30 cellular contexts compared by ENCODE assay signal in genomic region chr14:89842852-89843251, GRCh38.
"Had no signal": no experiment of that assay in that cellular context is flagged by ENCODE, and none has a peak within 500 bp of the region (broad histone marks: within the 10 kb centered on the region; RNA-seq: fewer than 3 reads in every experiment).

No MANE protein-coding gene starts in this region.

- H3K27me3 ChIP-seq: ascending aorta, breast epithelium, cardiac muscle cell, dorsolateral prefrontal cortex had no signal

- H3K4me1 ChIP-seq: breast epithelium had no signal

- H3K4me3 Mint-ChIP-seq: activated CD4-positive, alpha-beta memory T cell treated with anti-CD3 and anti-CD28 coated beads, Interleukin-2, amount 10 ng/mL, durations not matched to agents 7 days and 5 days; activated CD4-positive, alpha-beta T cell treated with anti-CD3 and anti-CD28 coated beads for 36 hours; activated CD4-positive, alpha-beta T cell treated with anti-CD3 and anti-CD28 coated beads, Interleukin-2, amount 10 ng/mL, durations not matched to agents 7 days and 5 days; activated naive CD8-positive, alpha-beta T cell; activated T-cell treated with anti-CD3 and anti-CD28 coated beads, Interleukin-2, amount 50 U/mL, for 24 hours; activated T-helper 17 cell treated with anti-CD3 and anti-CD28 coated beads, Interleukin-2, amount 50 U/mL, for 72 hours; brain; dendritic cell treated with granulocyte-macrophage colony-stimulating factor and Interleukin-4, amounts not matched to agents 40 ng/mL and 50 ng/mL, for 4 days; endodermal cell had no signal

- H3K27ac Mint-ChIP-seq: activated CD4-positive, alpha-beta memory T cell treated with anti-CD3 and anti-CD28 coated beads, Interleukin-2, amount 10 ng/mL, durations not matched to agents 7 days and 5 days; activated CD4-positive, alpha-beta T cell treated with anti-CD3 and anti-CD28 coated beads for 36 hours; activated CD4-positive, alpha-beta T cell treated with anti-CD3 and anti-CD28 coated beads, Interleukin-2, amount 10 ng/mL, durations not matched to agents 7 days and 5 days; activated naive CD8-positive, alpha-beta T cell; activated T-cell treated with anti-CD3 and anti-CD28 coated beads, Interleukin-2, amount 50 U/mL, for 24 hours; activated T-helper 17 cell treated with anti-CD3 and anti-CD28 coated beads, Interleukin-2, amount 50 U/mL, for 72 hours; brain; dendritic cell treated with granulocyte-macrophage colony-stimulating factor and Interleukin-4, amounts not matched to agents 40 ng/mL and 50 ng/mL, for 4 days; endodermal cell had no signal

- ATAC-seq: activated CD4-positive, alpha-beta T cell treated with anti-CD3 and anti-CD28 coated beads for 36 hours; activated T-helper 17 cell treated with anti-CD3 and anti-CD28 coated beads, Interleukin-2, amount 50 U/mL, for 72 hours; esophagus mucosa had no signal

- H3K27ac ChIP-seq: ascending aorta, breast epithelium, cardiac muscle cell, coronary artery, dorsolateral prefrontal cortex had no signal

- H3K36me3 ChIP-seq: ascending aorta, breast epithelium, cardiac muscle cell had no signal

- H3K9me3 Mint-ChIP-seq: activated CD4-positive, alpha-beta memory T cell treated with anti-CD3 and anti-CD28 coated beads, Interleukin-2, amount 10 ng/mL, durations not matched to agents 7 days and 5 days; activated CD4-positive, alpha-beta T cell treated with anti-CD3 and anti-CD28 coated beads, Interleukin-2, amount 10 ng/mL, durations not matched to agents 7 days and 5 days; activated T-cell treated with anti-CD3 and anti-CD28 coated beads, Interleukin-2, amount 50 U/mL, for 24 hours; activated T-helper 17 cell treated with anti-CD3 and anti-CD28 coated beads, Interleukin-2, amount 50 U/mL, for 72 hours had no signal

- DNase-seq: activated CD4-positive, alpha-beta memory T cell treated with anti-CD3 and anti-CD28 coated beads, Interleukin-2, amount 10 ng/mL, durations not matched to agents 7 days and 5 days; activated CD4-positive, alpha-beta T cell treated with anti-CD3 and anti-CD28 coated beads for 36 hours; activated CD4-positive, alpha-beta T cell treated with anti-CD3 and anti-CD28 coated beads, Interleukin-2, amount 10 ng/mL, durations not matched to agents 7 days and 5 days; activated CD4-positive, alpha-beta T cell treated with anti-CD3 and anti-CD28 coated beads, Interleukin-2, amount 50 U/mL, for 4 hours; activated CD4-positive, CD25-positive, alpha-beta regulatory T cell; activated CD4-positive, CD25-positive, alpha-beta regulatory T cell treated with anti-CD3 and anti-CD28 coated beads, Interleukin-2, amount 50 U/mL, for 72 hours; activated CD8-positive, alpha-beta memory T cell treated with anti-CD3 and anti-CD28 coated beads, Interleukin-2, amount 50 U/mL, for 48 hours; activated effector memory CD4-positive, alpha-beta T cell treated with Interleukin-2 at 50 U/mL for 16 hours; activated gamma-delta T cell treated with Interleukin-2 at 50 U/mL for 16 hours; activated naive CD4-positive, alpha-beta T cell treated with anti-CD3 and anti-CD28 coated beads, Interleukin-2, amount 50 U/mL, for 16 hours; activated naive CD4-positive, alpha-beta T cell treated with Interleukin-2 at 50 U/mL for 16 hours; activated T-cell treated with anti-CD3 and anti-CD28 coated beads for 4 hours; activated T-cell treated with anti-CD3 and anti-CD28 coated beads, Interleukin-2, amount 50 U/mL, for 24 hours; central memory CD4-positive, alpha-beta T cell; cerebellar nuclear complex; dorsolateral prefrontal cortex; effector memory CD4-positive, alpha-beta T cell; endodermal cell; foreskin fibroblast; head of caudate nucleus; T-helper 2 cell had no signal

- H3K4me1 Mint-ChIP-seq: activated CD4-positive, alpha-beta memory T cell treated with anti-CD3 and anti-CD28 coated beads, Interleukin-2, amount 10 ng/mL, durations not matched to agents 7 days and 5 days; activated CD4-positive, alpha-beta T cell treated with anti-CD3 and anti-CD28 coated beads for 36 hours; activated CD4-positive, alpha-beta T cell treated with anti-CD3 and anti-CD28 coated beads, Interleukin-2, amount 10 ng/mL, durations not matched to agents 7 days and 5 days; activated T-helper 17 cell treated with anti-CD3 and anti-CD28 coated beads, Interleukin-2, amount 50 U/mL, for 72 hours had no signal

- H3K27me3 Mint-ChIP-seq: activated CD4-positive, alpha-beta memory T cell treated with anti-CD3 and anti-CD28 coated beads, Interleukin-2, amount 10 ng/mL, durations not matched to agents 7 days and 5 days; activated CD4-positive, alpha-beta T cell treated with anti-CD3 and anti-CD28 coated beads for 36 hours; activated naive CD8-positive, alpha-beta T cell; activated T-cell treated with anti-CD3 and anti-CD28 coated beads, Interleukin-2, amount 50 U/mL, for 24 hours; dendritic cell treated with granulocyte-macrophage colony-stimulating factor and Interleukin-4, amounts not matched to agents 40 ng/mL and 50 ng/mL, for 4 days had no signal

- H3K4me3 ChIP-seq: ascending aorta, breast epithelium, cardiac muscle cell, coronary artery, dorsolateral prefrontal cortex had no signal
